In the genomic region with DNA sequence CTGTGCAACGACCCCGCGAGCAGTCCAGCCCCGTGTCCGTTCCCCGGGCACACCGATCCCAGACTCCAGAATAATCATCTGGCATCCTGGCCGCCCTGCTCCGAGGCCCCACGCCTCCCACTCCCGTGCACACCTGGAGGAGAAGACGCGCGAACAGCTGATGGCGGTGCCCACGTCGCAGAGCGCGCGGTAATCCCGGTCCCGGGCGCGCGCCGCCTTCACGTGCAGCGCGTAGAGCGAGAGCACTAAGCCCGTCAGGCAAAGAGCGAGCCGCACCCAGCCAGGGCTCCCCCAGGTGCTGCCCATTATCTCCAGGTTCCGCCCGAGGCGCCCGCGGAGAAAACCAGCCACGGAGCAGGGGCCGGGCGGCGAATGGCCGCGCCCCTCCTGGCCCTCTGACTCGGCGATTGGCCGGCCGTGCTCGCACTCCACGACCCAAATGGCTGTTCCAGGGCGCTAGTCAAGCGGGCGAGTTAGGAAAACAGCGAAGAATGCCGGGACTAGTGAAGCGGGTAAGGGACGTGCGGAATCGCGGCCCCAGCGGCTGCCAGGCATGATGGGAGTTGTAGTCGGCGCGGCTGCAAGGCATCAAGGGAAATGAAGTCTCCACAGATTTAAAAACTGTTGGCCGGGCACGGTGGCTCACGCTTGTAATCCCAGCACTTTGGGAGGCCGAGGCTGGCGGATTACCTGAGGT, we compare ENCODE assay signal across 1 cellular context.
TF ChIP-seq lines count a peak whose summit lies in the region.

A gene (minus strand): TSS at position 374 of the 697 bp plus-strand sequence. CDS start 68 bp downstream, at position 306.

TF ChIP-seq in HEK293, 187 proteins besides CTCF, POLR2A, EP300 and RAD21 (continued from another document and continues in another):
- TF ChIP-seq WT1 (tag by site-specific recombination; IDR thresholded peaks at IDR 0.05) = peak; percentile 39; the same call in 1 of the 2 replicates
- peak; percentile 70; the same call in 1 of the 2 replicates for TF ChIP-seq ZNF501 (tag by site-specific recombination; IDR thresholded peaks at IDR 0.05)
- TF ChIP-seq, protein P1, sequence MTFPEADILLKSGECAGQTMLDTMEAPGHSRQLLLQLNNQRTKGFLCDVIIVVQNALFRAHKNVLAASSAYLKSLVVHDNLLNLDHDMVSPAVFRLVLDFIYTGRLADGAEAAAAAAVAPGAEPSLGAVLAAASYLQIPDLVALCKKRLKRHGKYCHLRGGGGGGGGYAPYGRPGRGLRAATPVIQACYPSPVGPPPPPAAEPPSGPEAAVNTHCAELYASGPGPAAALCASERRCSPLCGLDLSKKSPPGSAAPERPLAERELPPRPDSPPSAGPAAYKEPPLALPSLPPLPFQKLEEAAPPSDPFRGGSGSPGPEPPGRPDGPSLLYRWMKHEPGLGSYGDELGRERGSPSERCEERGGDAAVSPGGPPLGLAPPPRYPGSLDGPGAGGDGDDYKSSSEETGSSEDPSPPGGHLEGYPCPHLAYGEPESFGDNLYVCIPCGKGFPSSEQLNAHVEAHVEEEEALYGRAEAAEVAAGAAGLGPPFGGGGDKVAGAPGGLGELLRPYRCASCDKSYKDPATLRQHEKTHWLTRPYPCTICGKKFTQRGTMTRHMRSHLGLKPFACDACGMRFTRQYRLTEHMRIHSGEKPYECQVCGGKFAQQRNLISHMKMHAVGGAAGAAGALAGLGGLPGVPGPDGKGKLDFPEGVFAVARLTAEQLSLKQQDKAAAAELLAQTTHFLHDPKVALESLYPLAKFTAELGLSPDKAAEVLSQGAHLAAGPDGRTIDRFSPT (tag by site-specific recombination; IDR thresholded peaks at IDR 0.05) = peak; percentile 73
- peak; percentile 51; the same call in 1 of the 2 replicates for TF ChIP-seq GLIS1 (tag by site-specific recombination; IDR thresholded peaks at IDR 0.05)
- TF ChIP-seq GLIS2 (tag by site-specific recombination; IDR thresholded peaks at IDR 0.05) = 0 out of 2 replicates have a peak, but pooled peaks have one; percentile 30
- TF ChIP-seq, protein P2, sequence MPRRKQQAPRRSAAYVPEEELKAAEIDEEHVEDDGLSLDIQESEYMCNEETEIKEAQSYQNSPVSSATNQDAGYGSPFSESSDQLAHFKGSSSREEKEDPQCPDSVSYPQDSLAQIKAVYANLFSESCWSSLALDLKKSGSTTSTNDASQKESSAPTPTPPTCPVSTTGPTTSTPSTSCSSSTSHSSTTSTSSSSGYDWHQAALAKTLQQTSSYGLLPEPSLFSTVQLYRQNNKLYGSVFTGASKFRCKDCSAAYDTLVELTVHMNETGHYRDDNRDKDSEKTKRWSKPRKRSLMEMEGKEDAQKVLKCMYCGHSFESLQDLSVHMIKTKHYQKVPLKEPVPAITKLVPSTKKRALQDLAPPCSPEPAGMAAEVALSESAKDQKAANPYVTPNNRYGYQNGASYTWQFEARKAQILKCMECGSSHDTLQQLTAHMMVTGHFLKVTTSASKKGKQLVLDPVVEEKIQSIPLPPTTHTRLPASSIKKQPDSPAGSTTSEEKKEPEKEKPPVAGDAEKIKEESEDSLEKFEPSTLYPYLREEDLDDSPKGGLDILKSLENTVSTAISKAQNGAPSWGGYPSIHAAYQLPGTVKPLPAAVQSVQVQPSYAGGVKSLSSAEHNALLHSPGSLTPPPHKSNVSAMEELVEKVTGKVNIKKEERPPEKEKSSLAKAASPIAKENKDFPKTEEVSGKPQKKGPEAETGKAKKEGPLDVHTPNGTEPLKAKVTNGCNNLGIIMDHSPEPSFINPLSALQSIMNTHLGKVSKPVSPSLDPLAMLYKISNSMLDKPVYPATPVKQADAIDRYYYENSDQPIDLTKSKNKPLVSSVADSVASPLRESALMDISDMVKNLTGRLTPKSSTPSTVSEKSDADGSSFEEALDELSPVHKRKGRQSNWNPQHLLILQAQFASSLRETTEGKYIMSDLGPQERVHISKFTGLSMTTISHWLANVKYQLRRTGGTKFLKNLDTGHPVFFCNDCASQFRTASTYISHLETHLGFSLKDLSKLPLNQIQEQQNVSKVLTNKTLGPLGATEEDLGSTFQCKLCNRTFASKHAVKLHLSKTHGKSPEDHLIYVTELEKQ (tag by site-specific recombination; IDR thresholded peaks at IDR 0.05; ENCODE audit: borderline replicate concordance) = no peak
- peak; percentile 73; the same call in 1 of the 2 replicates for TF ChIP-seq ZNF777 (tag by site-specific recombination; IDR thresholded peaks at IDR 0.05; ENCODE audit: borderline replicate concordance)
- TF ChIP-seq ZNF571 (tag by site-specific recombination; IDR thresholded peaks at IDR 0.05) = no peak
- TF ChIP-seq, protein P3, sequence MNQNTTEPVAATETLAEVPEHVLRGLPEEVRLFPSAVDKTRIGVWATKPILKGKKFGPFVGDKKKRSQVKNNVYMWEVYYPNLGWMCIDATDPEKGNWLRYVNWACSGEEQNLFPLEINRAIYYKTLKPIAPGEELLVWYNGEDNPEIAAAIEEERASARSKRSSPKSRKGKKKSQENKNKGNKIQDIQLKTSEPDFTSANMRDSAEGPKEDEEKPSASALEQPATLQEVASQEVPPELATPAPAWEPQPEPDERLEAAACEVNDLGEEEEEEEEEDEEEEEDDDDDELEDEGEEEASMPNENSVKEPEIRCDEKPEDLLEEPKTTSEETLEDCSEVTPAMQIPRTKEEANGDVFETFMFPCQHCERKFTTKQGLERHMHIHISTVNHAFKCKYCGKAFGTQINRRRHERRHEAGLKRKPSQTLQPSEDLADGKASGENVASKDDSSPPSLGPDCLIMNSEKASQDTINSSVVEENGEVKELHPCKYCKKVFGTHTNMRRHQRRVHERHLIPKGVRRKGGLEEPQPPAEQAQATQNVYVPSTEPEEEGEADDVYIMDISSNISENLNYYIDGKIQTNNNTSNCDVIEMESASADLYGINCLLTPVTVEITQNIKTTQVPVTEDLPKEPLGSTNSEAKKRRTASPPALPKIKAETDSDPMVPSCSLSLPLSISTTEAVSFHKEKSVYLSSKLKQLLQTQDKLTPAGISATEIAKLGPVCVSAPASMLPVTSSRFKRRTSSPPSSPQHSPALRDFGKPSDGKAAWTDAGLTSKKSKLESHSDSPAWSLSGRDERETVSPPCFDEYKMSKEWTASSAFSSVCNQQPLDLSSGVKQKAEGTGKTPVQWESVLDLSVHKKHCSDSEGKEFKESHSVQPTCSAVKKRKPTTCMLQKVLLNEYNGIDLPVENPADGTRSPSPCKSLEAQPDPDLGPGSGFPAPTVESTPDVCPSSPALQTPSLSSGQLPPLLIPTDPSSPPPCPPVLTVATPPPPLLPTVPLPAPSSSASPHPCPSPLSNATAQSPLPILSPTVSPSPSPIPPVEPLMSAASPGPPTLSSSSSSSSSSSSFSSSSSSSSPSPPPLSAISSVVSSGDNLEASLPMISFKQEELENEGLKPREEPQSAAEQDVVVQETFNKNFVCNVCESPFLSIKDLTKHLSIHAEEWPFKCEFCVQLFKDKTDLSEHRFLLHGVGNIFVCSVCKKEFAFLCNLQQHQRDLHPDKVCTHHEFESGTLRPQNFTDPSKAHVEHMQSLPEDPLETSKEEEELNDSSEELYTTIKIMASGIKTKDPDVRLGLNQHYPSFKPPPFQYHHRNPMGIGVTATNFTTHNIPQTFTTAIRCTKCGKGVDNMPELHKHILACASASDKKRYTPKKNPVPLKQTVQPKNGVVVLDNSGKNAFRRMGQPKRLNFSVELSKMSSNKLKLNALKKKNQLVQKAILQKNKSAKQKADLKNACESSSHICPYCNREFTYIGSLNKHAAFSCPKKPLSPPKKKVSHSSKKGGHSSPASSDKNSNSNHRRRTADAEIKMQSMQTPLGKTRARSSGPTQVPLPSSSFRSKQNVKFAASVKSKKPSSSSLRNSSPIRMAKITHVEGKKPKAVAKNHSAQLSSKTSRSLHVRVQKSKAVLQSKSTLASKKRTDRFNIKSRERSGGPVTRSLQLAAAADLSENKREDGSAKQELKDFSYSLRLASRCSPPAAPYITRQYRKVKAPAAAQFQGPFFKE (tag by site-specific recombination; IDR thresholded peaks at IDR 0.05; ENCODE audit: borderline replicate concordance) = 0 out of 2 replicates have a peak, but pooled peaks have one; percentile 73
- TF ChIP-seq, protein P4, sequence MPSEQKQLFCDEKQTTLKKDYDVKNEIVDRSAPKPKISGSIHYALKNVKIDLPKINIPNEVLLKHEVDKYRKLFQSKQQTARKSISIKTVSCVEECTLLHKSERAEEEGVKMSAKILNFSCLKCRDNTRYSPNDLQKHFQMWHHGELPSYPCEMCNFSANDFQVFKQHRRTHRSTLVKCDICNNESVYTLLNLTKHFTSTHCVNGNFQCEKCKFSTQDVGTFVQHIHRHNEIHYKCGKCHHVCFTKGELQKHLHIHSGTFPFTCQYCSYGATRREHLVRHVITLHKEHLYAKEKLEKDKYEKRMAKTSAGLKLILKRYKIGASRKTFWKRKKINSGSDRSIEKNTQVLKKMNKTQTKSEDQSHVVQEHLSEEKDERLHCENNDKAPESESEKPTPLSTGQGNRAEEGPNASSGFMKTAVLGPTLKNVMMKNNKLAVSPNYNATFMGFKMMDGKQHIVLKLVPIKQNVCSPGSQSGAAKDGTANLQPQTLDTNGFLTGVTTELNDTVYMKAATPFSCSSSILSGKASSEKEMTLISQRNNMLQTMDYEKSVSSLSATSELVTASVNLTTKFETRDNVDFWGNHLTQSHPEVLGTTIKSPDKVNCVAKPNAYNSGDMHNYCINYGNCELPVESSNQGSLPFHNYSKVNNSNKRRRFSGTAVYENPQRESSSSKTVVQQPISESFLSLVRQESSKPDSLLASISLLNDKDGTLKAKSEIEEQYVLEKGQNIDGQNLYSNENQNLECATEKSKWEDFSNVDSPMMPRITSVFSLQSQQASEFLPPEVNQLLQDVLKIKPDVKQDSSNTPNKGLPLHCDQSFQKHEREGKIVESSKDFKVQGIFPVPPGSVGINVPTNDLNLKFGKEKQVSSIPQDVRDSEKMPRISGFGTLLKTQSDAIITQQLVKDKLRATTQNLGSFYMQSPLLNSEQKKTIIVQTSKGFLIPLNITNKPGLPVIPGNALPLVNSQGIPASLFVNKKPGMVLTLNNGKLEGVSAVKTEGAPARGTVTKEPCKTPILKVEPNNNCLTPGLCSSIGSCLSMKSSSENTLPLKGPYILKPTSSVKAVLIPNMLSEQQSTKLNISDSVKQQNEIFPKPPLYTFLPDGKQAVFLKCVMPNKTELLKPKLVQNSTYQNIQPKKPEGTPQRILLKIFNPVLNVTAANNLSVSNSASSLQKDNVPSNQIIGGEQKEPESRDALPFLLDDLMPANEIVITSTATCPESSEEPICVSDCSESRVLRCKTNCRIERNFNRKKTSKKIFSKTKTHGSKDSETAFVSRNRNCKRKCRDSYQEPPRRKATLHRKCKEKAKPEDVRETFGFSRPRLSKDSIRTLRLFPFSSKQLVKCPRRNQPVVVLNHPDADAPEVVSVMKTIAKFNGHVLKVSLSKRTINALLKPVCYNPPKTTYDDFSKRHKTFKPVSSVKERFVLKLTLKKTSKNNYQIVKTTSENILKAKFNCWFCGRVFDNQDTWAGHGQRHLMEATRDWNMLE (tag by site-specific recombination; conservative IDR thresholded peaks at IDR 0.05; ENCODE audit: low read depth) = no peak
- TF ChIP-seq, protein P5, sequence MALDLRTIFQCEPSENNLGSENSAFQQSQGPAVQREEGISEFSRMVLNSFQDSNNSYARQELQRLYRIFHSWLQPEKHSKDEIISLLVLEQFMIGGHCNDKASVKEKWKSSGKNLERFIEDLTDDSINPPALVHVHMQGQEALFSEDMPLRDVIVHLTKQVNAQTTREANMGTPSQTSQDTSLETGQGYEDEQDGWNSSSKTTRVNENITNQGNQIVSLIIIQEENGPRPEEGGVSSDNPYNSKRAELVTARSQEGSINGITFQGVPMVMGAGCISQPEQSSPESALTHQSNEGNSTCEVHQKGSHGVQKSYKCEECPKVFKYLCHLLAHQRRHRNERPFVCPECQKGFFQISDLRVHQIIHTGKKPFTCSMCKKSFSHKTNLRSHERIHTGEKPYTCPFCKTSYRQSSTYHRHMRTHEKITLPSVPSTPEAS (tag by site-specific recombination; IDR thresholded peaks at IDR 0.05) = 0 out of 2 replicates have a peak, but pooled peaks have one; percentile 9
- no peak for TF ChIP-seq ZNF48 (tag by site-specific recombination; IDR thresholded peaks at IDR 0.05)
- TF ChIP-seq ZXDB (tag by site-specific recombination; IDR thresholded peaks at IDR 0.05) = peak; percentile 97
- peak; percentile 92 for TF ChIP-seq ZBTB48 (tag by site-specific recombination; IDR thresholded peaks at IDR 0.05)
- TF ChIP-seq ZNF629 (tag by site-specific recombination; IDR thresholded peaks at IDR 0.05) = peak; percentile 55
- no peak for TF ChIP-seq GFI1B (tag by site-specific recombination; IDR thresholded peaks at IDR 0.05)
- TF ChIP-seq, protein P6, sequence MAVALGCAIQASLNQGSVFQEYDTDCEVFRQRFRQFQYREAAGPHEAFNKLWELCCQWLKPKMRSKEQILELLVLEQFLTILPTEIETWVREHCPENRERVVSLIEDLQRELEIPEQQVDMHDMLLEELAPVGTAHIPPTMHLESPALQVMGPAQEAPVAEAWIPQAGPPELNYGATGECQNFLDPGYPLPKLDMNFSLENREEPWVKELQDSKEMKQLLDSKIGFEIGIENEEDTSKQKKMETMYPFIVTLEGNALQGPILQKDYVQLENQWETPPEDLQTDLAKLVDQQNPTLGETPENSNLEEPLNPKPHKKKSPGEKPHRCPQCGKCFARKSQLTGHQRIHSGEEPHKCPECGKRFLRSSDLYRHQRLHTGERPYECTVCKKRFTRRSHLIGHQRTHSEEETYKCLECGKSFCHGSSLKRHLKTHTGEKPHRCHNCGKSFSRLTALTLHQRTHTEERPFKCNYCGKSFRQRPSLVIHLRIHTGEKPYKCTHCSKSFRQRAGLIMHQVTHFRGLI (tag by site-specific recombination; IDR thresholded peaks at IDR 0.05) = no peak; the same call in 1 of the 2 replicates
- peak; percentile 85; the same call in 1 of the 2 replicates for TF ChIP-seq ZNF561 (tag by site-specific recombination; IDR thresholded peaks at IDR 0.05; ENCODE audit: borderline replicate concordance)
- TF ChIP-seq ZNF266 (tag by site-specific recombination; IDR thresholded peaks at IDR 0.05; ENCODE audit: low read depth) = no peak
- TF ChIP-seq ZNF335 (tag by site-specific recombination; conservative IDR thresholded peaks at IDR 0.05) = peak; percentile 99
- TF ChIP-seq TRIM28 (IDR thresholded peaks at IDR 0.05; ENCODE audit: borderline replicate concordance, low read length) = peak; percentile 49; the same call in 1 of the 2 replicates
- no peak for TF ChIP-seq ZNF621 (tag by site-specific recombination; IDR thresholded peaks at IDR 0.05)
- no peak for TF ChIP-seq ZNF223 (tag by site-specific recombination; IDR thresholded peaks at IDR 0.05)
- peak; percentile 19 for TF ChIP-seq ZNF394 (tag by site-specific recombination; IDR thresholded peaks at IDR 0.05; ENCODE audit: borderline replicate concordance)
- TF ChIP-seq, protein P7, sequence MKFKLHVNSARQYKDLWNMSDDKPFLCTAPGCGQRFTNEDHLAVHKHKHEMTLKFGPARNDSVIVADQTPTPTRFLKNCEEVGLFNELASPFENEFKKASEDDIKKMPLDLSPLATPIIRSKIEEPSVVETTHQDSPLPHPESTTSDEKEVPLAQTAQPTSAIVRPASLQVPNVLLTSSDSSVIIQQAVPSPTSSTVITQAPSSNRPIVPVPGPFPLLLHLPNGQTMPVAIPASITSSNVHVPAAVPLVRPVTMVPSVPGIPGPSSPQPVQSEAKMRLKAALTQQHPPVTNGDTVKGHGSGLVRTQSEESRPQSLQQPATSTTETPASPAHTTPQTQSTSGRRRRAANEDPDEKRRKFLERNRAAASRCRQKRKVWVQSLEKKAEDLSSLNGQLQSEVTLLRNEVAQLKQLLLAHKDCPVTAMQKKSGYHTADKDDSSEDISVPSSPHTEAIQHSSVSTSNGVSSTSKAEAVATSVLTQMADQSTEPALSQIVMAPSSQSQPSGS (tag by site-specific recombination; IDR thresholded peaks at IDR 0.05; ENCODE audit: low read depth) = no peak
